ENCODE assay signal across 14 cellular contexts in the genomic region with DNA sequence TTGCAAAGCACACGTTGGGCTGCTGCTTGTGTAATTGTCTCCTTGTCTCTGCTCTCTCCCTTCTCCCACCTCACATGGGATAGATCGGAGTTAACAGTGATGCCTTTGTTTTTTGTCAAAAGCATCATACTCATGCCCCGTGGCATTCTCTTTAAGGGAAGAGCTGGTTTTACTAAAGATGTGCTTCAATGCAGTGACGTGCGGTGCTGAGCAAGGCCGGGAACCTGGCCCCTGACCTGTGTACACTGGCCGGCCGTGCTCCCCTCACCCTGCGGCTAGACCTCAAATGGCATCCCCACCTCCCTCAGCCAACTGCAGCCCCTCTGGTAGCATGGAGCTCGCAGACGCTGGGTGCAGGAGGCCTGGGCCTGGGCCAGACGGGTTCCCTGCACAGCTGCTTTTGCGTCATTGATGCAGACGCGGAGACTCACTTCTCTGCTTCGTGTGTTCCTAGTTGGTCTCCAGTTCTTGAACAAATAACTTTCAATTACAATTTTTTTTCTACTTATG. TPM values are rescaled to one million over a fixed set of nuclear protein-coding genes. Genes with fewer than 3 reads are reported as not detected.
DNase-seq lines count a peak whose midpoint lies in the region; ATAC-seq, FAIRE-seq and TF ChIP-seq lines count a peak whose summit lies in the region.
"Had no signal": no experiment of that assay in that cellular context is flagged by ENCODE, and none has a peak within 500 bp of the region (broad histone marks: within the 10 kb centered on the region; RNA-seq: fewer than 3 reads in every experiment).

No MANE protein-coding gene starts in this region.

- H3K4ac ChIP-seq in H1 (replicated peaks; ENCODE audit: insufficient read length, low read depth, low read length) = peak overlapping the region; percentile 85

- H3K9me2 ChIP-seq in Loucy (replicated peaks; ENCODE audit: low read depth, low read length) = no peaks in the 10 kb centered on the region

- no peak overlapping the region for H3K14ac ChIP-seq in H1 (ENCODE audit: insufficient read length)

- peaks cover under 1% of the 10 kb centered on the region for H3K9me3 Mint-ChIP-seq in neural progenitor cell
- H3K9me3 Mint-ChIP-seq in stimulated activated effector memory CD8-positive, alpha-beta T cell treated with anti-CD3 and anti-CD28 coated beads, Interleukin-12 subunit alpha, Interleukin-12 subunit beta, amount 100 ng/mL, for 72 hours = no peaks in the 10 kb centered on the region
- H3K9me3 Mint-ChIP-seq: HFFc6 had no signal

- H3K27ac ChIP-seq in BLaER1 = 0 out of 2 replicates have a peak overlapping the region, but pooled peaks have one; percentile 58
- H3K27ac ChIP-seq in H1 (ENCODE audit: low read depth, low read length) = no peak overlapping the region
- H3K27ac ChIP-seq in neural progenitor cell = no peak overlapping the region

- peaks cover 25% of the 10 kb centered on the region for H3K4me1 ChIP-seq in BLaER1
- peaks cover 33% of the 10 kb centered on the region for H3K4me1 ChIP-seq in Loucy (ENCODE audit: insufficient read depth, low read length, poor library complexity, severe bottlenecking)
- H3K4me1 ChIP-seq in H1 (replicated peaks in 1 of 4; ENCODE audit: control insufficient read depth in 3 of 4, insufficient read depth in 4 of 4, low read length in 3 of 4) = peaks cover 5 to 18% (median 10%) of the 10 kb centered on the region in 4 experiments
- H3K4me1 ChIP-seq in neural progenitor cell = peaks cover 14% of the 10 kb centered on the region

- no peak for FAIRE-seq in H1 (lab: Jason Lieb, UNC)

- 92% methylated on average over 16 of the region's 16 CpGs; no CpG with 5 or more reads in 1 of the 2 experiments for WGBS in H1 (ENCODE audit: extremely low coverage in 1 of 2, insufficient coverage in 1 of 2, insufficient read length in 1 of 2, insufficient replicate concordance in 2 of 2, low coverage in 1 of 2, low lambda C conversion rate in 2 of 2, missing lambda C conversion rate in 1 of 2), 2 experiments

- H3K9ac ChIP-seq in BLaER1 (peak overlapping the region; percentile 29; the same call in 1 of the 2 replicates), Loucy (ENCODE audit: low read depth, low read length, poor library complexity, severe bottlenecking) (peak overlapping the region; percentile 46), H1 (replicated peaks in 1 of 4; ENCODE audit: extremely low read depth in 1 of 4, low read depth in 3 of 4, low read length in 3 of 4) (no peak overlapping the region), neural progenitor cell (no peak overlapping the region)

- no peak for TF ChIP-seq RAD21 in H1 (IDR thresholded peaks at IDR 0.05 in 1 of 2, conservative IDR thresholded peaks at IDR 0.05 in 1 of 2; ENCODE audit: low read depth in 2 of 2, low read length in 2 of 2)

- H3K27me3 ChIP-seq in BLaER1 = no peaks in the 10 kb centered on the region
- no peaks in the 10 kb centered on the region for H3K27me3 ChIP-seq in Loucy (ENCODE audit: insufficient read depth, low read length, poor library complexity, severe bottlenecking)
- no peaks in the 10 kb centered on the region for H3K27me3 ChIP-seq in H1 (replicated peaks in 1 of 4; ENCODE audit: control insufficient read depth in 3 of 4, extremely low read depth in 1 of 4, insufficient read depth in 3 of 4, low read length in 3 of 4)
- H3K27me3 ChIP-seq in neural progenitor cell = no peaks in the 10 kb centered on the region
- H3K27me3 ChIP-seq: esophagus muscularis mucosa had no signal

- TF ChIP-seq POLR2A in H1 (IDR thresholded peaks at IDR 0.05; ENCODE audit: control extremely low read depth in 1 of 2, low read depth in 2 of 2, low read length in 2 of 2) = no peak

- peaks cover 20% of the 10 kb centered on the region for H3K4me1 Mint-ChIP-seq in neural progenitor cell
- peaks cover 58% of the 10 kb centered on the region for H3K4me1 Mint-ChIP-seq in stimulated activated effector memory CD8-positive, alpha-beta T cell treated with anti-CD3 and anti-CD28 coated beads, Interleukin-12 subunit alpha, Interleukin-12 subunit beta, amount 100 ng/mL, for 72 hours

- H4K20me1 ChIP-seq in BLaER1 = peaks cover 81% of the 10 kb centered on the region
- peaks cover 20% of the 10 kb centered on the region for H4K20me1 ChIP-seq in Loucy (ENCODE audit: insufficient read depth, low read length, poor library complexity, severe bottlenecking)
- H4K20me1 ChIP-seq in H1 (replicated peaks in 1 of 2; ENCODE audit: control insufficient read depth in 1 of 2, insufficient read depth in 2 of 2, low read length in 2 of 2) = no peaks in the 10 kb centered on the region
- no peaks in the 10 kb centered on the region for H4K20me1 ChIP-seq in neural progenitor cell (ENCODE audit: low read depth)

- no peak overlapping the region for H3K4me3 Mint-ChIP-seq in neural progenitor cell
- H3K4me3 Mint-ChIP-seq in stimulated activated effector memory CD8-positive, alpha-beta T cell treated with anti-CD3 and anti-CD28 coated beads, Interleukin-12 subunit alpha, Interleukin-12 subunit beta, amount 100 ng/mL, for 72 hours = no peak overlapping the region
- H3K4me3 Mint-ChIP-seq: HFFc6, immature natural killer cell, nephron progenitor cell had no signal

- peak overlapping the region; percentile 82 for H3K4me2 ChIP-seq in BLaER1
- H3K4me2 ChIP-seq in Loucy (ENCODE audit: low read depth, low read length, poor library complexity, severe bottlenecking) = peak overlapping the region; percentile 76
- H3K4me2 ChIP-seq in H1 (ENCODE audit: insufficient read depth in 1 of 2, low read depth in 2 of 2, low read length in 2 of 2) = no peak overlapping the region
- no peak overlapping the region for H3K4me2 ChIP-seq in neural progenitor cell

- H2AK5ac ChIP-seq in H1 (ENCODE audit: low read depth, low read length) = no peak overlapping the region

- POLR2A ChIA-PET in H1 (lab: Charles Lee; ENCODE audit: partially characterized antibody) = no interaction called here

- no peak for ATAC-seq in stimulated activated effector memory CD8-positive, alpha-beta T cell treated with anti-CD3 and anti-CD28 coated beads, Interleukin-12 subunit alpha, Interleukin-12 subunit beta, amount 100 ng/mL, for 72 hours
- ATAC-seq in HG03442 (IDR thresholded peaks at IDR 0.05; ENCODE audit: unreplicated experiment) = no peak
- ATAC-seq in GM19395 (IDR thresholded peaks at IDR 0.05; ENCODE audit: unreplicated experiment) = no peak

- H3K27ac Mint-ChIP-seq in neural progenitor cell = peak overlapping the region; percentile 75
- H3K27ac Mint-ChIP-seq in stimulated activated effector memory CD8-positive, alpha-beta T cell treated with anti-CD3 and anti-CD28 coated beads, Interleukin-12 subunit alpha, Interleukin-12 subunit beta, amount 100 ng/mL, for 72 hours = no peak overlapping the region
- H3K27ac Mint-ChIP-seq: HFFc6, nephron progenitor cell had no signal

- no peak overlapping the region for H3K23ac ChIP-seq in H1 (ENCODE audit: insufficient read length)

- H3K18ac ChIP-seq in H1 (ENCODE audit: extremely low read depth, low read length) = peak overlapping the region; percentile 95

- no peak overlapping the region for H3K56ac ChIP-seq in H1 (replicated peaks; ENCODE audit: insufficient read length, low read depth, low read length)

- no peak for TF ChIP-seq EP300 in H1 (IDR thresholded peaks at IDR 0.05; ENCODE audit: borderline replicate concordance in 1 of 2, low read depth in 2 of 2, low read length in 2 of 2)

- peaks cover 81% of the 10 kb centered on the region for H3K79me2 ChIP-seq in Loucy (ENCODE audit: insufficient read depth, low read length)
- H3K79me2 ChIP-seq in H1 (ENCODE audit: control insufficient read depth in 1 of 2, insufficient read depth in 2 of 2, low read length in 2 of 2) = no peaks in the 10 kb centered on the region
- H3K79me2 ChIP-seq in neural progenitor cell (ENCODE audit: low read depth) = no peaks in the 10 kb centered on the region

- no peaks in the 10 kb centered on the region for H3K27me3 Mint-ChIP-seq in neural progenitor cell (ENCODE audit: insufficient read depth, low read depth)

- H3K23me2 ChIP-seq in H1 (ENCODE audit: low read depth, low read length) = no peaks in the 10 kb centered on the region; the same call in 1 of the 2 replicates

- peaks cover 4% of the 10 kb centered on the region for H3K36me3 Mint-ChIP-seq in neural progenitor cell
- peaks cover 26% of the 10 kb centered on the region for H3K36me3 Mint-ChIP-seq in stimulated activated effector memory CD8-positive, alpha-beta T cell treated with anti-CD3 and anti-CD28 coated beads, Interleukin-12 subunit alpha, Interleukin-12 subunit beta, amount 100 ng/mL, for 72 hours

- CTCF ChIA-PET in H1 (lab: Charles Lee; ENCODE audit: partially characterized antibody) = interaction anchor here (1.2 to 4.0 kb wide), 2 partner anchors 20 to 54 kb away, joined by 3 to 13 read pairs; no protein-coding TSS in a partner anchor

- TF ChIP-seq CTCF in Loucy (conservative IDR thresholded peaks at IDR 0.05; ENCODE audit: low read length) (no peak), H1 (IDR thresholded peaks at IDR 0.05; ENCODE audit: control extremely low read depth in 1 of 3, insufficient read depth in 1 of 3, low read depth in 1 of 3, low read length in 3 of 3) (no peak), neural progenitor cell (IDR thresholded peaks at IDR 0.05) (no peak)

- DNase-seq in H1 (ENCODE audit: low read depth in 1 of 2, low spot score in 2 of 2) (no peak), neural progenitor cell (ENCODE audit: low spot score) (no peak), middle frontal gyrus (ENCODE audit: extremely low spot score, low spot score) (no peak)
- DNase-seq in stimulated activated effector memory CD8-positive, alpha-beta T cell treated with anti-CD3 and anti-CD28 coated beads, Interleukin-12 subunit alpha, Interleukin-12 subunit beta, amount 100 ng/mL, for 72 hours (ENCODE audit: low spot score in 2 of 2) = no peak
- DNase-seq: activated CD4-positive, alpha-beta T cell treated with anti-CD3 and anti-CD28 coated beads, Interleukin-2, amount 50 U/mL, for 1 hour; HFFc6; immature natural killer cell; NCI-H510A treated with DMSO at 0.1 percent for 48 hours; nephron progenitor cell had no signal

- H2AFZ ChIP-seq in Loucy (ENCODE audit: low read length) (no peak overlapping the region), H1 (ENCODE audit: low read length) (no peak overlapping the region), neural progenitor cell (replicated peaks) (no peak overlapping the region)

- no peak overlapping the region for H3K4me3 ChIP-seq in BLaER1
- peak overlapping the region; percentile 63 for H3K4me3 ChIP-seq in Loucy (ENCODE audit: low read length, poor library complexity, severe bottlenecking)
- H3K4me3 ChIP-seq in H1 (ENCODE audit: extremely low read depth in 1 of 4, insufficient read depth in 2 of 4, low read depth in 3 of 4, low read length in 4 of 4) = no peak overlapping the region
- H3K4me3 ChIP-seq in neural progenitor cell = no peak overlapping the region
- H3K4me3 ChIP-seq: esophagus muscularis mucosa had no signal

- peak overlapping the region; percentile 53; the same call in 1 of the 2 replicates for H4K8ac ChIP-seq in H1 (ENCODE audit: extremely low read depth, insufficient read depth, low read length)

- peak overlapping the region; percentile 12; the same call in 1 of the 2 replicates for H2BK12ac ChIP-seq in H1 (ENCODE audit: low read depth, low read length)

- H3K79me1 ChIP-seq in H1 (ENCODE audit: low read depth, low read length) = no peaks in the 10 kb centered on the region

- no peak overlapping the region for H2BK5ac ChIP-seq in H1 (ENCODE audit: low read depth, low read length)

- H2BK20ac ChIP-seq in H1 (ENCODE audit: low read length) = no peak overlapping the region

- H2BK120ac ChIP-seq in H1 (replicated peaks; ENCODE audit: low read depth, low read length) = no peak overlapping the region

- no peak overlapping the region for H4K91ac ChIP-seq in H1 (replicated peaks; ENCODE audit: insufficient read length, low read length)

- peaks cover 5% of the 10 kb centered on the region for H3K36me3 ChIP-seq in BLaER1
- no peaks in the 10 kb centered on the region; the same call in 1 of the 2 replicates for H3K36me3 ChIP-seq in Loucy (ENCODE audit: insufficient read depth, low read length)
- H3K36me3 ChIP-seq in H1 (ENCODE audit: control insufficient read depth in 2 of 4, insufficient read depth in 4 of 4, low read length in 3 of 4) = no peaks in the 10 kb centered on the region
- no peaks in the 10 kb centered on the region for H3K36me3 ChIP-seq in neural progenitor cell

- H4K5ac ChIP-seq in H1 (ENCODE audit: insufficient read length, low read depth, low read length) = no peak overlapping the region

- H3F3A ChIP-seq in Loucy (ENCODE audit: low read depth) (no peaks in the 10 kb centered on the region), neural progenitor cell (ENCODE audit: low read depth) (no peaks in the 10 kb centered on the region)

- H3K9me3 ChIP-seq in BLaER1 = no peaks in the 10 kb centered on the region
- H3K9me3 ChIP-seq in Loucy (ENCODE audit: insufficient read depth, low read depth, low read length) = no peaks in the 10 kb centered on the region
- H3K9me3 ChIP-seq in H1 (ENCODE audit: insufficient read depth in 2 of 2, low read depth in 1 of 2, low read length in 1 of 2) = no peaks in the 10 kb centered on the region
- no peaks in the 10 kb centered on the region for H3K9me3 ChIP-seq in neural progenitor cell (ENCODE audit: low read depth)
- H3K9me3 ChIP-seq: esophagus muscularis mucosa had no signal

- H2BK15ac ChIP-seq in H1 (ENCODE audit: low read length) = 0 out of 2 replicates have a peak overlapping the region, but pooled peaks have one; percentile 81

RNA-seq across cellular contexts. Expression of a gene that starts 19.9 kb away (rescaled TPM):
- total RNA-seq in H1 (2021; fragmentation: NEBNext Ultra II Directional; extraction: Animal tissue kit (Norgen Biotek cat#: 25700)) = 5.8 and 5.9 TPM in 2 replicates
- 6.7 and 7.3 TPM in 2 replicates for polyA plus RNA-seq in H1 (2011; rRNA removed)
- 5.3 TPM for polyA plus RNA-seq in H1 (2011; cell fraction: cytosol; rRNA removed)
- 8.9 TPM for polyA plus RNA-seq in H1 (2011; cell fraction: nucleus; rRNA removed)
- polyA plus RNA-seq in H1 (2012, experiment 1 of 2) = 5.0 to 8.9 TPM (median 7.8 TPM) in 4 replicates
- 4.7 TPM for polyA plus RNA-seq in H1 (2012, experiment 2 of 2)
- 7.3 TPM for polyA plus RNA-seq in H1 (2013, experiment 1 of 2)
- polyA plus RNA-seq in H1 (2013, experiment 2 of 2) = 8.3 TPM
- polyA minus RNA-seq in H1 (2011; rRNA and poly(A)+ RNA removed) = 8.1 and 15.0 TPM in 2 replicates
- polyA minus RNA-seq in H1 (2011; cell fraction: cytosol; rRNA and poly(A)+ RNA removed) = 8.5 TPM
- 10.8 TPM for polyA minus RNA-seq in H1 (2011; cell fraction: nucleus; rRNA and poly(A)+ RNA removed)
- 7.8 and 8.7 TPM in 2 replicates for total RNA-seq in neural progenitor cell (ENCODE audit: low replicate concordance)

Comparison
In these comparisons a context has a peak if more than half of its experiments do, and no peak if none do; other contexts are left out.
1. H3K4me2 ChIP-seq: peak in BLaER1 (single experiment) and Loucy (single experiment); none in H1 (0 of 2) and neural progenitor cell (single experiment).
2. H3K9ac ChIP-seq: peak in BLaER1 (single experiment) and Loucy (single experiment); none in H1 (0 of 4) and neural progenitor cell (single experiment).